ENCODE assay signal across 9 cellular contexts in the genomic region with DNA sequence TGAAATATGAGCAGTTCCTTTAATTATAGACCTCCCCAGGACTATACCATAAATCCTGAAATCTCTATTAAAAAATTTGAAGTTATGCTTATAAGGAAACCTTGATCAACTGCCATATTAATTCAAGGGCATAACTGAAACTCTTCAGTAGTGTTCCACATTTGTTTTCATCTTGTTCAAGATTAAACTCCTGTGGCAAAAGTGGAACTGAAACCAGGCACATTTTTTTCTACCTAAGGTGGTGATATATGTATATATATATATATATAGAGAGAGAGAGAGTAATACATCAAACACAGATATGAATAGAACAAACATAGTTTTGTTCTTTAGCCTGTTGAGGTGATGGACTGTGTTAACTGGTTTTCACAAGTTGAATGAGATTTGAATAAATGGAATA.
"Had no signal": no experiment of that assay in that cellular context is flagged by ENCODE, and none has a peak within 500 bp of the region (broad histone marks: within the 10 kb centered on the region; RNA-seq: fewer than 3 reads in every experiment).

No MANE protein-coding gene starts in this region.

- H3K9me3 ChIP-seq: HAP-1 had no signal

- H3K4me3 Mint-ChIP-seq: HFFc6, IgD-negative memory B cell had no signal

- H3K4me1 ChIP-seq: HAP-1 had no signal

- H3K36me3 ChIP-seq: HAP-1 had no signal

- ATAC-seq: HCT116, HepG2 had no signal

- DNase-seq: GM23248, GOT3, H7, HFFc6 had no signal

- FAIRE-seq: HepG2 had no signal

- H3K4me3 ChIP-seq: GM23248, HAP-1 had no signal

- H3K9ac ChIP-seq: GM23248 had no signal

- H3K9me3 Mint-ChIP-seq: HFFc6 had no signal

- H3K27ac ChIP-seq: GM23248, HL-60 had no signal

- H3K4me1 Mint-ChIP-seq: IgD-negative memory B cell had no signal

- H3K27me3 Mint-ChIP-seq: IgD-negative memory B cell had no signal

- H3K27ac Mint-ChIP-seq: HFFc6, IgD-negative memory B cell had no signal

- H2AFZ ChIP-seq: GM23248 had no signal

- H3K36me3 Mint-ChIP-seq: IgD-negative memory B cell had no signal
